Comparison of ENCODE assay signal across 8 cellular contexts in the genomic region with DNA sequence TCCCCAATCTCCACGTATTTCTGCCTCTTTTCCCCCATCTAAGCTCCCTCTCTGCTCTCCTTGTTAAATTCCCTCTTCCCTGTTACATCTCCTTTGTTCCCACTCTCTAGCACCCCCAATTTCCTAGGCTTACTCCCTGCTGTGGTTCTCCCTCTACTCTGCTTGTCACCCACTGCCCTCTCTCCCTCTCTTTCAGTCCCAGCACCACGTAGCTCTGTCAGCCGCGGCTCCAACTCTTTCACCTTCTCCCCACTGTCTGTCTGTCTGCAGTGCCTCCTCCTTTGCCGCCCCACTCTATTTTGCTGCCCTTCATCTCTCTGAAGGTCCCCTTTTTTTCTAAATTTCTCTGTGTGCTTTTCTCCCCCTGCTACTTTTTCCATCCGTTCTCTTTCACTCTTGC. TPM values are rescaled to one million over a fixed set of nuclear protein-coding genes. Genes with fewer than 3 reads are reported as not detected.
DNase-seq lines count a peak whose midpoint lies in the region; ATAC-seq, FAIRE-seq and TF ChIP-seq lines count a peak whose summit lies in the region.

No MANE protein-coding gene starts in this region.

- H3K4me2 ChIP-seq in fibroblast of lung (ENCODE audit: extremely low read depth, insufficient read depth, low read length): peak overlapping the region; percentile 88

- H3K9ac ChIP-seq in fibroblast of lung (ENCODE audit: insufficient read depth, low read length): peak overlapping the region; percentile 64

- DNase-seq in Daoy (ENCODE audit: low read depth): peak; percentile 4
- DNase-seq in RWPE1 (ENCODE audit: low spot score): no peak
- no peak for DNase-seq in fibroblast of lung (ENCODE audit: low read depth in 2 of 2)
- DNase-seq in pancreas: no peak
- no peak for DNase-seq in activated effector memory CD4-positive, alpha-beta T cell treated with anti-CD3 and anti-CD28 coated beads, Interleukin-2, amount 50 U/mL, for 16 hours
- no peak for DNase-seq in COR-L47 (lab: John Stamatoyannopoulos, UW)

- no peaks in the 10 kb centered on the region for H3K9me3 ChIP-seq in fibroblast of lung (ENCODE audit: control insufficient read depth, insufficient read depth, low read depth, low read length)
- no peaks in the 10 kb centered on the region for H3K9me3 ChIP-seq in pancreas

- intact Hi-C loops in pancreas (cut with DNase I): loop anchor here in 1 of 3 donors (5.0 kb wide), 1 partner anchor 478 kb away; a partner anchor contains a TSS

- H3K79me2 ChIP-seq in fibroblast of lung (ENCODE audit: control insufficient read depth, insufficient read depth, low read length): peaks cover 36% of the 10 kb centered on the region

- H3K4me3 ChIP-seq in fibroblast of lung (replicated peaks in 1 of 4; ENCODE audit: control extremely low read depth in 1 of 4, insufficient read depth in 1 of 4, low read depth in 3 of 4, low read length in 4 of 4) (peak overlapping the region; percentile 83 to 99 (median 91)), pancreas (peak overlapping the region; percentile 68 to 88 (median 76))

- H4K20me1 ChIP-seq in fibroblast of lung (ENCODE audit: control insufficient read depth, extremely low read depth, insufficient read depth, low read length): no peaks in the 10 kb centered on the region

- no peak overlapping the region for H2AFZ ChIP-seq in fibroblast of lung (ENCODE audit: low read length)

- H3K4me1 ChIP-seq in fibroblast of lung (ENCODE audit: control insufficient read depth, extremely low read depth, insufficient read depth, low read length): no peaks in the 10 kb centered on the region
- H3K4me1 ChIP-seq in pancreas: peaks cover 0 to 4% (median 0%) of the 10 kb centered on the region in 3 donors

- H3K27me3 ChIP-seq in fibroblast of lung (ENCODE audit: control insufficient read depth, insufficient read depth, low read length) (no peaks in the 10 kb centered on the region), pancreas (no peaks in the 10 kb centered on the region)

- POLR2A ChIA-PET in RWPE1 (lab: Yijun Ruan, JAX; ENCODE audit: low non-redundant PET): no interaction called here

- 3 to 4% methylated on average over 6 of the region's 6 CpGs for WGBS in pancreas, 2 donors

- TF ChIP-seq CTCF in RWPE1 (conservative IDR thresholded peaks at IDR 0.05; ENCODE audit: low read depth) (no peak), fibroblast of lung (conservative IDR thresholded peaks at IDR 0.05 in 1 of 2, IDR thresholded peaks at IDR 0.05 in 1 of 2; ENCODE audit: low read depth in 1 of 2, low read length in 2 of 2) (no peak), pancreas (IDR thresholded peaks at IDR 0.05) (no peak)

- ATAC-seq in pancreas (peak; percentile 18 to 56 (median 34)), GM19463 (IDR thresholded peaks at IDR 0.05; ENCODE audit: unreplicated experiment) (no peak), GM18861 (IDR thresholded peaks at IDR 0.05; ENCODE audit: unreplicated experiment) (no peak)

- H3K36me3 ChIP-seq in fibroblast of lung (ENCODE audit: control insufficient read depth, insufficient read depth, low read length): peaks cover 2% of the 10 kb centered on the region
- H3K36me3 ChIP-seq in pancreas: no peaks in the 10 kb centered on the region

- CTCF ChIA-PET in RWPE1 (lab: Yijun Ruan, JAX): interaction anchor here (0.7 kb wide), 1 partner anchor 389 kb away, joined by 4 read pairs; no protein-coding TSS in a partner anchor

- H3K27ac ChIP-seq in RWPE1: peak overlapping the region; percentile 78; the same call in 1 of the 2 replicates
- peak overlapping the region; percentile 83 for H3K27ac ChIP-seq in fibroblast of lung (ENCODE audit: insufficient read depth, low read length)
- H3K27ac ChIP-seq in pancreas: no peak overlapping the region

- no peak for FAIRE-seq in pancreas (lab: Jason Lieb, UNC)

RNA-seq across cellular contexts. Expression of a gene that starts 1.0 kb away (rescaled TPM):
- total RNA-seq in Daoy (2014; rRNA removed; shearing (Covaris generic)): 12.1 and 12.5 TPM in 2 replicates
- total RNA-seq in fibroblast of lung (19.8 and 27.4 TPM in 2 replicates), pancreas (10 to 100 TPM in 5 of 6 donors, 1 to 10 TPM in 1; 7.6 to 20.2 (median 11.7) TPM)
- polyA plus RNA-seq in fibroblast of lung (6.3 and 9.8 TPM in 2 replicates), pancreas (10 to 100 TPM; 15.3 to 18.3 TPM)
- 4.5 and 7.9 TPM in 2 replicates for polyA plus RNA-seq in fibroblast of lung (2012)
- 16.5 and 34.3 TPM in 2 replicates for polyA minus RNA-seq in fibroblast of lung (ENCODE audit: low replicate concordance)

RNA-seq across cellular contexts. Expression of a gene that starts 45.2 kb away (rescaled TPM):
- 4.7 and 10.8 TPM in 2 replicates for total RNA-seq in Daoy (2014; rRNA removed; shearing (Covaris generic))
- total RNA-seq in fibroblast of lung (11.3 and 12.4 TPM in 2 replicates), pancreas (1 to 10 TPM; 3.9 to 9.1 (median 5.5) TPM)
- polyA plus RNA-seq in fibroblast of lung (5.5 and 6.8 TPM in 2 replicates), pancreas (1 to 10 TPM; 2.4 TPM)
- polyA plus RNA-seq in fibroblast of lung (2012): 5.5 and 8.2 TPM in 2 replicates
- 2.1 and 3.8 TPM in 2 replicates for polyA minus RNA-seq in fibroblast of lung (ENCODE audit: low replicate concordance)

RNA-seq across cellular contexts. Expression of a gene that starts 45.9 kb away (rescaled TPM):
- 7.3 and 9.0 TPM in 2 replicates for total RNA-seq in Daoy (2014; rRNA removed; shearing (Covaris generic))
- total RNA-seq in fibroblast of lung: 6.4 and 10.2 TPM in 2 replicates
- 2.5 and 5.7 TPM in 2 replicates for polyA plus RNA-seq in fibroblast of lung
- 2.9 and 4.3 TPM in 2 replicates for polyA plus RNA-seq in fibroblast of lung (2012)
- 1.5 and 6.3 TPM in 2 replicates for polyA minus RNA-seq in fibroblast of lung (ENCODE audit: low replicate concordance)
- total RNA-seq in pancreas: 10 to 100 TPM in 4 of 6 donors, 1 to 10 TPM in 2; 4.8 to 12.6 (median 11.0) TPM
- polyA plus RNA-seq in pancreas: 10 to 100 TPM; 13.9 to 26.0 TPM

Comparison
In these comparisons a context has a peak if more than half of its experiments do, and no peak if none do; other contexts are left out.
1. H3K27ac ChIP-seq: peak in RWPE1 (single experiment) and fibroblast of lung (single experiment); none in pancreas (0 of 4).
2. ATAC-seq: peak in pancreas (4 of 4); none in GM19463 (single experiment) and GM18861 (single experiment).